In genomic region chr1:223714849-223715709, GRCh38 we compare ENCODE assay signal across 8 cellular contexts. TPM values are rescaled to one million over a fixed set of nuclear protein-coding genes. Genes with fewer than 3 reads are reported as not detected.
DNase-seq lines count a peak whose midpoint lies in the region; ATAC-seq, FAIRE-seq and TF ChIP-seq lines count a peak whose summit lies in the region.

No MANE protein-coding gene starts in this region.

- no peaks in the 10 kb centered on the region for H4K20me1 ChIP-seq in GM12878 (ENCODE audit: control insufficient read depth, insufficient read depth)

- POLR2A ChIA-PET in GM12878 (lab: Charles Lee) = no interaction called here

- no peak for FAIRE-seq in GM12878 (lab: Jason Lieb, UNC)

- in situ Hi-C loops in GM12878 (cut with MboI) = no loop called here

- H3K4me1 ChIP-seq in GM12878 (ENCODE audit: control insufficient read depth, insufficient read depth, low read length) (peaks cover 32% of the 10 kb centered on the region), muscle layer of duodenum (ENCODE audit: control insufficient read depth in 1 of 2, insufficient read depth in 2 of 2, low read length in 2 of 2) (peaks cover 29 to 35% of the 10 kb centered on the region in 2 donors), right atrium auricular region (peaks cover 0 to 40% of the 10 kb centered on the region in 2 donors)

- DNase-seq in ELF-1 (ENCODE audit: low read depth, low spot score) = peak; percentile 71
- DNase-seq in NCI-H2029 (lab: John Stamatoyannopoulos, UW) = peak; percentile 68
- no peak for DNase-seq in GM12878 (ENCODE audit: low read depth, low spot score)
- no peak for DNase-seq in NCI-H446 (lab: John Stamatoyannopoulos, UW)
- no peak for DNase-seq in right atrium auricular region (ENCODE audit: low spot score)

- no TSS peak for BruUV-seq in GM12878 (replicated peaks; lab: Mats Ljungman, UMichigan)

- H3K27me3 ChIP-seq in GM12878 (replicated peaks in 1 of 2; ENCODE audit: control insufficient read depth in 2 of 2, insufficient read depth in 2 of 2, low read length in 1 of 2) = no peaks in the 10 kb centered on the region
- H3K27me3 ChIP-seq in muscle layer of duodenum (ENCODE audit: low read depth, low read length) = no peaks in the 10 kb centered on the region
- H3K27me3 ChIP-seq in right atrium auricular region = no peaks in the 10 kb centered on the region

- TF ChIP-seq EP300 in GM12878 (IDR thresholded peaks at IDR 0.05; ENCODE audit: borderline replicate concordance in 1 of 2, control insufficient read depth in 1 of 2, low read depth in 2 of 2, low read length in 2 of 2) = no peak

- no peak overlapping the region; the same call in 1 of the 2 replicates for H3K9ac ChIP-seq in GM12878 (ENCODE audit: control insufficient read depth, insufficient read depth, low read length)

- ATAC-seq in GM12878 = no peak
- no peak for ATAC-seq in GM21515 (IDR thresholded peaks at IDR 0.05; ENCODE audit: unreplicated experiment)
- no peak for ATAC-seq in HG02571 (IDR thresholded peaks at IDR 0.05; ENCODE audit: unreplicated experiment)

- RAD21 ChIA-PET in GM12878 (lab: Charles Lee; ENCODE audit: unreplicated experiment) = no interaction called here

- intact Hi-C loops in GM12878 (cut with micrococcal nuclease; ENCODE audit: unreplicated experiment) = loop anchor here (5.0 kb wide), 1 partner anchor 617 kb away; the partner anchor contains the start of gene NVL

- TF ChIP-seq RAD21 in GM12878 (IDR thresholded peaks at IDR 0.05; ENCODE audit: insufficient read depth, low read depth, low read length) = no peak

- TF ChIP-seq POLR2A in GM12878 (IDR thresholded peaks at IDR 0.05; ENCODE audit: low read depth, low read length) = no peak

- TF ChIP-seq CTCF in GM12878 (IDR thresholded peaks at IDR 0.05 in 2 of 3, conservative IDR thresholded peaks at IDR 0.05 in 1 of 3; ENCODE audit: control insufficient read depth in 2 of 3, extremely low read depth in 1 of 3, insufficient read depth in 1 of 3, low read depth in 3 of 3, low read length in 3 of 3) (no peak), right atrium auricular region (IDR thresholded peaks at IDR 0.05) (no peak)

- CTCF ChIA-PET in GM12878 (lab: Yijun Ruan, JAX) = no interaction called here

- H3K4me3 ChIP-seq in GM12878 (no peak overlapping the region), muscle layer of duodenum (ENCODE audit: low read depth in 1 of 2, low read length in 2 of 2) (peak overlapping the region in 1 of 2 donors; percentile 47), right atrium auricular region (peak overlapping the region in 1 of 2 donors; percentile 3)

- H3K36me3 ChIP-seq in GM12878 (ENCODE audit: control insufficient read depth in 2 of 2, insufficient read depth in 2 of 2, low read length in 1 of 2) = no peaks in the 10 kb centered on the region
- peaks cover 21 to 23% of the 10 kb centered on the region in 2 donors for H3K36me3 ChIP-seq in muscle layer of duodenum (ENCODE audit: control insufficient read depth in 1 of 2, insufficient read depth in 2 of 2, low read length in 2 of 2)
- peaks cover 26% of the 10 kb centered on the region for H3K36me3 ChIP-seq in right atrium auricular region

- no peaks in the 10 kb centered on the region; the same call in 1 of the 2 replicates for H3K79me2 ChIP-seq in GM12878 (ENCODE audit: control insufficient read depth, insufficient read depth, low read length)

- H3K27ac ChIP-seq in GM12878 (ENCODE audit: control insufficient read depth, insufficient read depth) = peak overlapping the region; percentile 75; the same call in 1 of the 2 replicates
- H3K27ac ChIP-seq in muscle layer of duodenum (ENCODE audit: low read length) = peak overlapping the region; percentile 73
- H3K27ac ChIP-seq in right atrium auricular region = peak overlapping the region in 1 of 2 donors; percentile 14

- H3K4me2 ChIP-seq in GM12878 (ENCODE audit: control insufficient read depth, insufficient read depth) = peak overlapping the region; percentile 84

- no peak overlapping the region for H2AFZ ChIP-seq in GM12878 (ENCODE audit: control insufficient read depth, low read depth, low read length)

- SMC1A ChIA-PET in GM12878 (lab: Charles Lee; ENCODE audit: uncharacterized antibody, unreplicated experiment) = no interaction called here

- H3K9me3 ChIP-seq in GM12878 (replicated peaks; ENCODE audit: control insufficient read depth, insufficient read depth, low read length) (no peaks in the 10 kb centered on the region), muscle layer of duodenum (ENCODE audit: control insufficient read depth in 1 of 2, low read length in 2 of 2) (no peaks in the 10 kb centered on the region), right atrium auricular region (no peaks in the 10 kb centered on the region)

- WGBS in GM12878 (ENCODE audit: insufficient coverage, insufficient replicate concordance, low lambda C conversion rate, missing lambda C conversion rate) = 41% methylated on average over 10 of the region's 10 CpGs

TF ChIP-seq in GM12878, 131 proteins besides CTCF, POLR2A, EP300 and RAD21:
- TF ChIP-seq IKZF2 (IDR thresholded peaks at IDR 0.05) = peak in 1 of 2 experiments; percentile 17; a peak in 1 of 4 replicates
- 0 out of 2 replicates have a peak, but pooled peaks have one; percentile 22 for TF ChIP-seq IKZF1 (conservative IDR thresholded peaks at IDR 0.05)
- TF ChIP-seq SPI1 (IDR thresholded peaks at IDR 0.05; ENCODE audit: borderline replicate concordance, insufficient read depth, low read depth, low read length) = peak; percentile 50; the same call in 1 of the 2 replicates
- TF ChIP-seq MYC (IDR thresholded peaks at IDR 0.05; ENCODE audit: insufficient read depth, insufficient read length, insufficient replicate concordance, low read length, severe bottlenecking) = no peak

RNA-seq across cellular contexts. Expression of gene CAPN2, which starts 2.7 kb away (rescaled TPM):
- 0.93 and 1.9 TPM in 2 replicates for total RNA-seq in GM12878 (2013; cell fraction: nucleolus; rRNA removed)
- total RNA-seq in GM12878 (2014; rRNA removed) = 12.2 and 16.3 TPM in 2 replicates
- total RNA-seq in GM12878 (2014; rRNA removed; fragmentation: Illumina TruSeq; extraction: Trizol) = 17.6 and 18.2 TPM in 2 replicates
- total RNA-seq in GM12878 (2021) = 17.9 and 18.9 TPM in 2 replicates
- 12.0 TPM for polyA plus RNA-seq in GM12878 (2011; ENCODE audit: low read depth)
- polyA plus RNA-seq in GM12878 (2011; rRNA removed) = 9.3 and 10.4 TPM in 2 replicates
- 5.4 and 6.3 TPM in 2 replicates for polyA plus RNA-seq in GM12878 (2011; cell fraction: cytosol; rRNA removed)
- 20.0 and 22.4 TPM in 2 replicates for polyA plus RNA-seq in GM12878 (2011; cell fraction: nucleus; rRNA removed)
- polyA plus RNA-seq in GM12878 (2012) = 4.8 and 9.3 TPM in 2 replicates
- 17.7 and 18.0 TPM in 2 replicates for polyA plus RNA-seq in GM12878 (2014; fragmentation: Illumina TruSeq; extraction: Trizol)
- 1 to 10 TPM; 6.0 to 8.2 TPM for polyA plus RNA-seq in GM12878 (2014; fragmentation: Nextera tagmentation; extraction: Ambion mirVana)
- 21.4 and 26.4 TPM in 2 replicates for polyA plus RNA-seq in GM12878 (2014; rRNA removed)
- 10 to 100 TPM; 15.7 to 16.9 TPM for polyA plus RNA-seq in GM12878 (2016; fragmentation: Nextera tagmentation; extraction: Ambion mirVana)
- 8.2 and 10.8 TPM in 2 replicates for polyA minus RNA-seq in GM12878 (2011; rRNA and poly(A)+ RNA removed)
- polyA minus RNA-seq in GM12878 (2011; cell fraction: cytosol; rRNA and poly(A)+ RNA removed) = 3.5 and 4.8 TPM in 2 replicates
- 4.1 and 9.7 TPM in 2 replicates for polyA minus RNA-seq in GM12878 (2011; cell fraction: nucleus; rRNA and poly(A)+ RNA removed)
- total RNA-seq in right atrium auricular region = 10 to 100 TPM; 61.4 to 72.3 TPM

RNA-seq across cellular contexts. Expression of gene CAPN8, which starts 49.6 kb away (rescaled TPM):
- 2.5 TPM in 2 replicates for total RNA-seq in GM12878 (2013; cell fraction: nucleolus; rRNA removed)
- 7.4 and 8.3 TPM in 2 replicates for total RNA-seq in GM12878 (2014; rRNA removed)
- total RNA-seq in GM12878 (2014; rRNA removed; fragmentation: Illumina TruSeq; extraction: Trizol) = 6.4 and 7.3 TPM in 2 replicates
- total RNA-seq in GM12878 (2021) = 7.5 and 7.6 TPM in 2 replicates
- polyA plus RNA-seq in GM12878 (2011; ENCODE audit: low read depth) = 0.64 TPM
- polyA plus RNA-seq in GM12878 (2011; rRNA removed) = 9.8 and 13.5 TPM in 2 replicates
- 11.4 and 14.2 TPM in 2 replicates for polyA plus RNA-seq in GM12878 (2011; cell fraction: cytosol; rRNA removed)
- polyA plus RNA-seq in GM12878 (2011; cell fraction: nucleus; rRNA removed) = 15.4 and 23.1 TPM in 2 replicates
- polyA plus RNA-seq in GM12878 (2012) = 0.66 TPM in 1 of 2 replicates, not detected in the other
- 8.4 and 8.6 TPM in 2 replicates for polyA plus RNA-seq in GM12878 (2014; fragmentation: Illumina TruSeq; extraction: Trizol)
- 10 to 100 TPM; 21.8 to 30.7 TPM for polyA plus RNA-seq in GM12878 (2014; fragmentation: Nextera tagmentation; extraction: Ambion mirVana)
- 10.7 and 11.0 TPM in 2 replicates for polyA plus RNA-seq in GM12878 (2014; rRNA removed)
- 10 to 100 TPM; 14.4 to 16.0 TPM for polyA plus RNA-seq in GM12878 (2016; fragmentation: Nextera tagmentation; extraction: Ambion mirVana)
- polyA minus RNA-seq in GM12878 (2011; rRNA and poly(A)+ RNA removed) = 3.0 and 5.3 TPM in 2 replicates
- polyA minus RNA-seq in GM12878 (2011; cell fraction: cytosol; rRNA and poly(A)+ RNA removed) = not detected in 2 replicates
- polyA minus RNA-seq in GM12878 (2011; cell fraction: nucleus; rRNA and poly(A)+ RNA removed) = 1.1 and 2.9 TPM in 2 replicates
- not detected for total RNA-seq in right atrium auricular region

Comparison
In these comparisons a context has a peak if more than half of its experiments do, and no peak if none do; other contexts are left out.
1. DNase-seq: peak in ELF-1 (single experiment) and NCI-H2029 (single experiment); none in GM12878 (single experiment), NCI-H446 (0 of 2) and right atrium auricular region (single experiment).